ENCODE assay signal across 13 cellular contexts in the genomic region with DNA sequence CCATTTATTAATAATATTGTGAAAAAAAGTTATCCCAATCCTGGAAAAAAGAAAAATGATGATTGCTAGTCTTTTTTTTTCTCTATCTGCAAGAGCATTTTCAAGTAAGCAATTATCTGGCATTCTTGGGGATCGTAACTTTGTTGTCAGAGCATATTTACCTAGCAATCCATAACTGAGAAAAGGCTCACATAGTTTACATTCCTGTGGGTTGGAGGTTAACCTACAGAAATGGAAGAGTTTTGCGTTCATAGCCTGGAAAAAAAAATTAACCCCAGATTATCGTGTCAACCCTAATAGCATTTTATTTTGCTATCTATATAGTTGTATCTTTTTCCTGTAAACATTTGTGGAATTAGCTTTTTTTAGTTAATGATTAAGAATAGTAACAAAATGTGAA.
A peak's percentile ranks its signal among the peaks of the same experiment; 100 is the strongest.
DNase-seq lines count a peak whose midpoint lies in the region; ATAC-seq and TF ChIP-seq lines count a peak whose summit lies in the region.
"Had no signal": no experiment of that assay in that cellular context is flagged by ENCODE, and none has a peak within 500 bp of the region (broad histone marks: within the 10 kb centered on the region; RNA-seq: fewer than 3 reads in every experiment).

No MANE protein-coding gene starts in this region.

- no peak overlapping the region for H3K27ac ChIP-seq in fibroblast of lung (ENCODE audit: insufficient read depth, low read length)
- no peak overlapping the region for H3K27ac ChIP-seq in substantia nigra (ENCODE audit: low read depth, low read length, poor library complexity, severe bottlenecking)

- no peaks in the 10 kb centered on the region for H3K79me2 ChIP-seq in fibroblast of lung (ENCODE audit: control insufficient read depth, insufficient read depth, low read length)

- H3K9me3 ChIP-seq in fibroblast of lung (ENCODE audit: control insufficient read depth, insufficient read depth, low read depth, low read length), result no peaks in the 10 kb centered on the region

- H3K9ac ChIP-seq in fibroblast of lung (ENCODE audit: insufficient read depth, low read length), result no peak overlapping the region

- DNase-seq in GM04503 (ENCODE audit: low read depth) (peak; percentile 3), RPMI7951 (ENCODE audit: low read depth) (peak; percentile 49), fibroblast of lung (ENCODE audit: low read depth in 2 of 2) (peak; percentile 44 to 90), retinal pigment epithelial cell (ENCODE audit: low read depth) (peak; percentile 66), NOMO-1 (lab: John Stamatoyannopoulos, UW; ENCODE audit: unreplicated experiment in 2 of 2) (no peak), NCI-H1694 treated with DMSO at 0.1 percent for 48 hours (lab: John Stamatoyannopoulos, UW) (no peak), substantia nigra (lab: John Stamatoyannopoulos, UW) (no peak)
- DNase-seq: activated CD4-positive, alpha-beta memory T cell treated with anti-CD3 and anti-CD28 coated beads, Interleukin-2, amount 10 ng/mL, durations not matched to agents 7 days and 5 days; activated naive CD4-positive, alpha-beta T cell; CD8-positive, alpha-beta T cell; naive B cell; NCI-H446 had no signal

- no peaks in the 10 kb centered on the region for H3K36me3 ChIP-seq in fibroblast of lung (ENCODE audit: control insufficient read depth, insufficient read depth, low read length)

- no peak for ATAC-seq in GM21619 (IDR thresholded peaks at IDR 0.05; ENCODE audit: unreplicated experiment)
- ATAC-seq: CD8-positive, alpha-beta T cell had no signal

- H3K27me3 ChIP-seq in fibroblast of lung (ENCODE audit: control insufficient read depth, insufficient read depth, low read length), result peaks cover 2% of the 10 kb centered on the region

- no peaks in the 10 kb centered on the region for H3K4me1 ChIP-seq in fibroblast of lung (ENCODE audit: control insufficient read depth, extremely low read depth, insufficient read depth, low read length)

- no peak overlapping the region for H3K4me2 ChIP-seq in fibroblast of lung (ENCODE audit: extremely low read depth, insufficient read depth, low read length)

- H2AFZ ChIP-seq in fibroblast of lung (ENCODE audit: low read length), result no peak overlapping the region

- TF ChIP-seq CTCF in fibroblast of lung (conservative IDR thresholded peaks at IDR 0.05 in 1 of 2, IDR thresholded peaks at IDR 0.05 in 1 of 2; ENCODE audit: low read depth in 1 of 2, low read length in 2 of 2), result no peak
- no peak for TF ChIP-seq CTCF in retinal pigment epithelial cell (conservative IDR thresholded peaks at IDR 0.05; ENCODE audit: low read depth, low read length)

- H4K20me1 ChIP-seq in fibroblast of lung (ENCODE audit: control insufficient read depth, extremely low read depth, insufficient read depth, low read length), result no peaks in the 10 kb centered on the region

- no peak overlapping the region for H3K4me3 ChIP-seq in fibroblast of lung (replicated peaks in 1 of 4; ENCODE audit: control extremely low read depth in 1 of 4, insufficient read depth in 1 of 4, low read depth in 3 of 4, low read length in 4 of 4)
- H3K4me3 ChIP-seq in retinal pigment epithelial cell (ENCODE audit: low read length), result no peak overlapping the region

Comparison
In these comparisons a context has a peak if more than half of its experiments do, and no peak if none do; other contexts are left out.
1. DNase-seq: peak in GM04503 (single experiment), RPMI7951 (single experiment), fibroblast of lung (2 of 2) and retinal pigment epithelial cell (single experiment); none in NOMO-1 (0 of 2), NCI-H1694 treated with DMSO at 0.1 percent for 48 hours (single experiment) and substantia nigra (0 of 49).